In genomic region chr19:36028313-36029041, GRCh38 we compare ENCODE assay signal across 16 cellular contexts. TPM values are rescaled to one million over a fixed set of nuclear protein-coding genes. Genes with fewer than 3 reads are reported as not detected.
A peak's percentile ranks its signal among the peaks of the same experiment; 100 is the strongest.
DNase-seq lines count a peak whose midpoint lies in the region; ATAC-seq and TF ChIP-seq lines count a peak whose summit lies in the region.
"Had no signal": no experiment of that assay in that cellular context is flagged by ENCODE, and none has a peak within 500 bp of the region (broad histone marks: within the 10 kb centered on the region; RNA-seq: fewer than 3 reads in every experiment).

No MANE protein-coding gene starts in this region.

- no peak for ATAC-seq in GM21737 (IDR thresholded peaks at IDR 0.05; ENCODE audit: unreplicated experiment)

- no peaks in the 10 kb centered on the region; the same call in 1 of the 2 replicates for H3K36me3 ChIP-seq in H7 (replicated peaks; ENCODE audit: control insufficient read depth, insufficient read depth, low read length)

- DNase-seq in H7, result peak; percentile 16
- peak; percentile 50 for DNase-seq in SK-MEL-5 (ENCODE audit: low read depth, low spot score)
- DNase-seq in posterior cingulate gyrus, result peak in 8 of 10 donors; percentile 49 to 95 (median 72)
- DNase-seq in NCI-H69 (lab: John Stamatoyannopoulos, UW), result no peak
- no peak for DNase-seq in NCI-H748 treated with DMSO at 0.1 percent for 48 hours (lab: John Stamatoyannopoulos, UW)
- no peak for DNase-seq in MCF 10A (ENCODE audit: unreplicated experiment)
- DNase-seq: CD8-positive, alpha-beta memory T cell; H9; NCI-H1436; NCI-H2029 treated with DMSO at 0.1 percent for 48 hours; NCI-H2171; NCI-H526 treated with DMSO at 0.1 percent for 48 hours; SIG-M5 had no signal

- H3K9me3 Mint-ChIP-seq in nephron (no peaks in the 10 kb centered on the region), MCF 10A (ENCODE audit: unreplicated experiment) (no peaks in the 10 kb centered on the region)
- H3K9me3 Mint-ChIP-seq: CD8-positive, alpha-beta memory T cell; H9 had no signal

- H3K27me3 ChIP-seq in H7 (ENCODE audit: control insufficient read depth, insufficient read depth, low read length), result peaks cover 1% of the 10 kb centered on the region

- no peak overlapping the region for H3K4me3 Mint-ChIP-seq in nephron
- H3K4me3 Mint-ChIP-seq in MCF 10A (ENCODE audit: unreplicated experiment), result no peak overlapping the region
- H3K4me3 Mint-ChIP-seq: CD8-positive, alpha-beta memory T cell; H9 had no signal

- H3K27me3 Mint-ChIP-seq in nephron (ENCODE audit: low read depth) (no peaks in the 10 kb centered on the region), MCF 10A (ENCODE audit: insufficient read depth, unreplicated experiment) (no peaks in the 10 kb centered on the region)

- no TSS peak for BruUV-seq in MCF 10A (replicated peaks; lab: Mats Ljungman, UMichigan)

- CTCF ChIA-PET in MCF 10A (lab: Yijun Ruan, JAX), result interaction anchor here (0.7 kb wide), 1 partner anchor 117 kb away, joined by 3 read pairs; no protein-coding TSS in a partner anchor

- no peak for TF ChIP-seq CTCF in nephron (IDR thresholded peaks at IDR 0.05; ENCODE audit: unreplicated experiment in 3 of 3)
- no peak for TF ChIP-seq CTCF in MCF 10A (IDR thresholded peaks at IDR 0.05; ENCODE audit: unreplicated experiment)

- H3K4me3 ChIP-seq in H7 (ENCODE audit: insufficient read depth, low read depth, low read length), result no peak overlapping the region

- POLR2A ChIA-PET in MCF 10A (lab: Yijun Ruan, JAX), result no interaction called here

- H3K27ac Mint-ChIP-seq in nephron, result peak overlapping the region in 2 of 3 experiments; percentile 29 to 45
- H3K27ac Mint-ChIP-seq in MCF 10A (ENCODE audit: low read depth, unreplicated experiment), result no peak overlapping the region

- intact Hi-C loops in posterior cingulate gyrus (cut with DNase I) (no loop called here), MCF 10A (cut with micrococcal nuclease) (no loop called here)

- peaks cover 33% of the 10 kb centered on the region for H3K36me3 Mint-ChIP-seq in nephron (ENCODE audit: low read depth)
- peaks cover under 1% of the 10 kb centered on the region for H3K36me3 Mint-ChIP-seq in MCF 10A (ENCODE audit: insufficient read depth, unreplicated experiment)

- H3K4me1 Mint-ChIP-seq in nephron (peaks cover 17% of the 10 kb centered on the region), MCF 10A (ENCODE audit: insufficient read depth, unreplicated experiment) (no peaks in the 10 kb centered on the region)

- in situ Hi-C loops in SK-MEL-5 (cut with HindIII; ENCODE audit: low pct_unique_long_range_greater_than_20kb, low sequenced_read_pairs), result no loop called here

RNA-seq across cellular contexts. Expression of gene CLIP3, which starts 4.2 kb away (rescaled TPM):
- 1.5 and 8.0 TPM in 2 replicates for total RNA-seq in H7 (2014; rRNA removed; shearing (Covaris generic))
- 0.34 and 0.43 TPM in 2 replicates for total RNA-seq in SK-MEL-5 (2014; rRNA removed; shearing (Covaris generic))
- 1.5 and 2.8 TPM in 2 replicates for polyA plus RNA-seq in SK-MEL-5 (2015; cell fraction: cytosol; rRNA removed)
- 0.33 and 0.62 TPM in 2 replicates for polyA plus RNA-seq in SK-MEL-5 (2015; cell fraction: nucleus; rRNA removed)
- 1.2 and 2.3 TPM in 2 replicates for total RNA-seq in MCF 10A (2022)

RNA-seq across cellular contexts. Expression of gene ALKBH6, which starts 14.5 kb away (rescaled TPM):
- 21.9 and 25.5 TPM in 2 replicates for total RNA-seq in H7 (2014; rRNA removed; shearing (Covaris generic))
- 11.9 and 14.9 TPM in 2 replicates for total RNA-seq in SK-MEL-5 (2014; rRNA removed; shearing (Covaris generic))
- 22.7 and 23.5 TPM in 2 replicates for polyA plus RNA-seq in SK-MEL-5 (2015; cell fraction: cytosol; rRNA removed)
- polyA plus RNA-seq in SK-MEL-5 (2015; cell fraction: nucleus; rRNA removed), result 123 and 164 TPM in 2 replicates
- total RNA-seq in MCF 10A (2022), result 16.5 and 20.9 TPM in 2 replicates

RNA-seq across cellular contexts. Expression of gene SYNE4, which starts 19.9 kb away (rescaled TPM):
- total RNA-seq in H7 (2014; rRNA removed; shearing (Covaris generic)), result 14.4 and 27.0 TPM in 2 replicates
- not detected in 2 replicates for total RNA-seq in SK-MEL-5 (2014; rRNA removed; shearing (Covaris generic))
- polyA plus RNA-seq in SK-MEL-5 (2015; cell fraction: cytosol; rRNA removed), result 0.94 TPM in 1 of 2 replicates, not detected in the other
- polyA plus RNA-seq in SK-MEL-5 (2015; cell fraction: nucleus; rRNA removed), result 1.5 and 10.3 TPM in 2 replicates
- 0.14 and 0.91 TPM in 2 replicates for total RNA-seq in MCF 10A (2022)
- total RNA-seq: RPMI7951 had no signal
- polyA plus RNA-seq: CD8-positive, alpha-beta memory T cell had no signal

RNA-seq across cellular contexts. Expression of gene THAP8, which starts 25.6 kb away (rescaled TPM):
- 2.9 and 5.4 TPM in 2 replicates for total RNA-seq in H7 (2014; rRNA removed; shearing (Covaris generic))
- total RNA-seq in SK-MEL-5 (2014; rRNA removed; shearing (Covaris generic)), result 1.5 and 1.6 TPM in 2 replicates
- polyA plus RNA-seq in SK-MEL-5 (2015; cell fraction: cytosol; rRNA removed), result 7.4 and 8.2 TPM in 2 replicates
- polyA plus RNA-seq in SK-MEL-5 (2015; cell fraction: nucleus; rRNA removed), result 1.3 and 7.7 TPM in 2 replicates
- total RNA-seq in MCF 10A (2022), result 4.0 and 4.7 TPM in 2 replicates

RNA-seq across cellular contexts. Expression of gene WDR62, which starts 26.2 kb away (rescaled TPM):
- total RNA-seq in H7 (2014; rRNA removed; shearing (Covaris generic)), result 27.0 and 35.1 TPM in 2 replicates
- total RNA-seq in SK-MEL-5 (2014; rRNA removed; shearing (Covaris generic)), result 2.7 and 4.1 TPM in 2 replicates
- polyA plus RNA-seq in SK-MEL-5 (2015; cell fraction: cytosol; rRNA removed), result 8.2 and 12.7 TPM in 2 replicates
- polyA plus RNA-seq in SK-MEL-5 (2015; cell fraction: nucleus; rRNA removed), result 23.2 and 35.9 TPM in 2 replicates
- 5.2 and 6.2 TPM in 2 replicates for total RNA-seq in MCF 10A (2022)

Comparison
In these comparisons a context has a peak if more than half of its experiments do, and no peak if none do; other contexts are left out.
1. DNase-seq: peak in H7 (single experiment), SK-MEL-5 (single experiment) and posterior cingulate gyrus (8 of 10); none in NCI-H69 (single experiment), NCI-H748 treated with DMSO at 0.1 percent for 48 hours (single experiment) and MCF 10A (single experiment).